Comparison of ENCODE assay signal across 23 cellular contexts in the genomic region with DNA sequence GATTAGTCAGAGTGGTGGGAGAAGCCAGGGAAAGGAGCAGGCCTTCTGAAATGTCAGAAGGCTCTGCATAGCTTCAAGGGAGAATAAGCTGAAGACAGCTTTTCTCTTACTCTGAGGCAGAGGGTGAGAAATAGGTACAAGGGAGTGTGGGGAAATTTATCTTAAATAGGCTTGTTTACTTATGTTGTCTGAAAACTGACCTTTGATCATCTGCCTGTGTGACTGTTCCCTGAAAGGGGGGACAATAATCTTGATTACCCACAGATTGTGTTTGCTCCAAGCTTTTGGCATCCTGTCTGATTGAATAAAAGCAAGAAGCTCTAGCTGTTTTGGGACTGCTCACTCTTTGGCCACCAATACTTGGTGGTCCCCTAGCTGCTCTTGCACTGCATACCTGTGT.
"Had no signal": no experiment of that assay in that cellular context is flagged by ENCODE, and none has a peak within 500 bp of the region (broad histone marks: within the 10 kb centered on the region; RNA-seq: fewer than 3 reads in every experiment).

No MANE protein-coding gene starts in this region.

- H3K27me3 ChIP-seq: colonic mucosa, esophagus squamous epithelium, gastrocnemius medialis, heart right ventricle had no signal

- H3K4me3 ChIP-seq: colonic mucosa, esophagus squamous epithelium, gastrocnemius medialis, heart right ventricle, left ventricle myocardium inferior, lower lobe of right lung, mucosa of descending colon had no signal

- H3K27ac ChIP-seq: colonic mucosa, epithelial cell of prostate, esophagus squamous epithelium, gastrocnemius medialis, heart right ventricle, left ventricle myocardium inferior, lower lobe of right lung had no signal

- DNase-seq: colonic mucosa; cortex of kidney; effector CD8-positive, alpha-beta T cell; effector memory CD8-positive, alpha-beta T cell; endodermal cell; erythroblast; esophagus squamous epithelium; foreskin fibroblast; foreskin melanocyte; gastrocnemius medialis; glutamatergic neuron; head of caudate nucleus; heart right ventricle; hippocampal formation; left cardiac atrium; left ventricle myocardium inferior; lower lobe of right lung; mesenchymal stem cell; mucosa of descending colon had no signal

- FAIRE-seq: endometrium, islet of Langerhans, keratinocyte had no signal

- H3K9me3 ChIP-seq: colonic mucosa, esophagus squamous epithelium, gastrocnemius medialis, heart right ventricle, left ventricle myocardium inferior, lower lobe of right lung, mucosa of descending colon had no signal

- H3K36me3 ChIP-seq: colonic mucosa, esophagus squamous epithelium, gastrocnemius medialis, heart right ventricle, left ventricle myocardium inferior, lower lobe of right lung had no signal

- H3K4me1 ChIP-seq: colonic mucosa, gastrocnemius medialis, heart right ventricle, left ventricle myocardium inferior, lower lobe of right lung had no signal
